11 cellular contexts compared by ENCODE assay signal in the genomic region with DNA sequence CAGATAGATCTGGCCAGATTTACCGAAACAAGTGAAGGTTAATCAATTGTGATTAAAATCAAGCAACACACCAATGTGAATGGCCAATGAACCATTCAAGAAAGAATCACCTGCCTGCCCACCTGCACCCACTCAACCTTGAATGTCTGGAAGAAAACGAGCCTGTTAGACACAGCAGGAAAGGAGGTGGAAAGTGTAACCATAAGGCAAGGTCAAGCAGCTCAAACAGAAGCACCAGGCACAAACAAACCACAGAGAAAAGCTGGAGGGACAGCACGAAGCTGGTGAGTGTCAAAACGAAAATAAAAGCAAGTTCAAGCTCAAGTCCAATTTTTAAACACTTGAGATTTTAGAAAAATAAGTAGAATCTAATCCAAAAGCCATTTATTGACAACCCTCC.
DNase-seq lines count a peak whose midpoint lies in the region; ATAC-seq and TF ChIP-seq lines count a peak whose summit lies in the region.
"Had no signal": no experiment of that assay in that cellular context is flagged by ENCODE, and none has a peak within 500 bp of the region (broad histone marks: within the 10 kb centered on the region; RNA-seq: fewer than 3 reads in every experiment).

No MANE protein-coding gene starts in this region.

- no peak overlapping the region for H3K27ac ChIP-seq in Peyer's patch

- peak; percentile 70; the same call in 1 of the 2 replicates for TF ChIP-seq EP300 in Ishikawa (IDR thresholded peaks at IDR 0.05; ENCODE audit: borderline replicate concordance)

- no peaks in the 10 kb centered on the region for H3K9me3 ChIP-seq in Peyer's patch
- H3K9me3 ChIP-seq: BE2C had no signal

- no peak for TF ChIP-seq POLR2A in Peyer's patch (IDR thresholded peaks at IDR 0.05)

- ATAC-seq in GM19351 (IDR thresholded peaks at IDR 0.05; ENCODE audit: unreplicated experiment) (peak; percentile 89), HG02870 (IDR thresholded peaks at IDR 0.05; ENCODE audit: unreplicated experiment) (peak; percentile 78)
- ATAC-seq: SK-N-SH treated with all-trans-retinoic acid at 6 μM for 48 hours had no signal

- DNase-seq in iPS-NIHi7 (ENCODE audit: extremely low spot score) (no peak), Peyer's patch (no peak), NCI-H2196 (lab: John Stamatoyannopoulos, UW; ENCODE audit: unreplicated experiment) (no peak)
- no peak for DNase-seq in activated CD4-positive, CD25-positive, alpha-beta regulatory T cell treated with anti-CD3 and anti-CD28 coated beads, Interleukin-2, amount 50 U/mL, for 72 hours
- DNase-seq: BE2C, NCI-H1092 had no signal

- H3K4me3 ChIP-seq in GM08714 (ENCODE audit: low read length), result peak overlapping the region; percentile 38; the same call in 1 of the 2 replicates
- H3K4me3 ChIP-seq in Peyer's patch, result no peak overlapping the region

- no peak for TF ChIP-seq CTCF in Peyer's patch (IDR thresholded peaks at IDR 0.05)

- no peak; the same call in 1 of the 2 replicates for TF ChIP-seq RAD21 in Ishikawa (IDR thresholded peaks at IDR 0.05; ENCODE audit: low read depth)

- no peaks in the 10 kb centered on the region for H3K4me1 ChIP-seq in Peyer's patch

- no peaks in the 10 kb centered on the region for H3K36me3 ChIP-seq in Peyer's patch
- H3K36me3 ChIP-seq: BE2C had no signal

- no peaks in the 10 kb centered on the region for H3K27me3 ChIP-seq in Peyer's patch
- H3K27me3 ChIP-seq: BE2C had no signal

TF ChIP-seq in Ishikawa, 13 proteins besides CTCF, POLR2A, EP300 and RAD21:
- TF ChIP-seq, protein P1, sequence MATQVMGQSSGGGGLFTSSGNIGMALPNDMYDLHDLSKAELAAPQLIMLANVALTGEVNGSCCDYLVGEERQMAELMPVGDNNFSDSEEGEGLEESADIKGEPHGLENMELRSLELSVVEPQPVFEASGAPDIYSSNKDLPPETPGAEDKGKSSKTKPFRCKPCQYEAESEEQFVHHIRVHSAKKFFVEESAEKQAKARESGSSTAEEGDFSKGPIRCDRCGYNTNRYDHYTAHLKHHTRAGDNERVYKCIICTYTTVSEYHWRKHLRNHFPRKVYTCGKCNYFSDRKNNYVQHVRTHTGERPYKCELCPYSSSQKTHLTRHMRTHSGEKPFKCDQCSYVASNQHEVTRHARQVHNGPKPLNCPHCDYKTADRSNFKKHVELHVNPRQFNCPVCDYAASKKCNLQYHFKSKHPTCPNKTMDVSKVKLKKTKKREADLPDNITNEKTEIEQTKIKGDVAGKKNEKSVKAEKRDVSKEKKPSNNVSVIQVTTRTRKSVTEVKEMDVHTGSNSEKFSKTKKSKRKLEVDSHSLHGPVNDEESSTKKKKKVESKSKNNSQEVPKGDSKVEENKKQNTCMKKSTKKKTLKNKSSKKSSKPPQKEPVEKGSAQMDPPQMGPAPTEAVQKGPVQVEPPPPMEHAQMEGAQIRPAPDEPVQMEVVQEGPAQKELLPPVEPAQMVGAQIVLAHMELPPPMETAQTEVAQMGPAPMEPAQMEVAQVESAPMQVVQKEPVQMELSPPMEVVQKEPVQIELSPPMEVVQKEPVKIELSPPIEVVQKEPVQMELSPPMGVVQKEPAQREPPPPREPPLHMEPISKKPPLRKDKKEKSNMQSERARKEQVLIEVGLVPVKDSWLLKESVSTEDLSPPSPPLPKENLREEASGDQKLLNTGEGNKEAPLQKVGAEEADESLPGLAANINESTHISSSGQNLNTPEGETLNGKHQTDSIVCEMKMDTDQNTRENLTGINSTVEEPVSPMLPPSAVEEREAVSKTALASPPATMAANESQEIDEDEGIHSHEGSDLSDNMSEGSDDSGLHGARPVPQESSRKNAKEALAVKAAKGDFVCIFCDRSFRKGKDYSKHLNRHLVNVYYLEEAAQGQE (IDR thresholded peaks at IDR 0.05; ENCODE audit: low read depth), result no peak
- peak; percentile 76 for TF ChIP-seq TCF12 (IDR thresholded peaks at IDR 0.05; ENCODE audit: low read depth)
- no peak for TF ChIP-seq NFIC (IDR thresholded peaks at IDR 0.05)
- no peak for TF ChIP-seq YY1 (IDR thresholded peaks at IDR 0.05; ENCODE audit: low read depth)
- no peak for TF ChIP-seq CEBPB (IDR thresholded peaks at IDR 0.05)
- TF ChIP-seq TEAD4 (IDR thresholded peaks at IDR 0.05), result 0 out of 2 replicates have a peak, but pooled peaks have one; percentile 25
- TF ChIP-seq CREB1 (IDR thresholded peaks at IDR 0.05; ENCODE audit: low read depth), result no peak
- TF ChIP-seq, protein P2, sequence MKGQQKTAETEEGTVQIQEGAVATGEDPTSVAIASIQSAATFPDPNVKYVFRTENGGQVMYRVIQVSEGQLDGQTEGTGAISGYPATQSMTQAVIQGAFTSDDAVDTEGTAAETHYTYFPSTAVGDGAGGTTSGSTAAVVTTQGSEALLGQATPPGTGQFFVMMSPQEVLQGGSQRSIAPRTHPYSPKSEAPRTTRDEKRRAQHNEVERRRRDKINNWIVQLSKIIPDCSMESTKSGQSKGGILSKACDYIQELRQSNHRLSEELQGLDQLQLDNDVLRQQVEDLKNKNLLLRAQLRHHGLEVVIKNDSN (IDR thresholded peaks at IDR 0.05), result 0 out of 2 replicates have a peak, but pooled peaks have one; percentile 33
- no peak for TF ChIP-seq TAF1 (IDR thresholded peaks at IDR 0.05; ENCODE audit: low read depth)
- TF ChIP-seq FOXM1 (IDR thresholded peaks at IDR 0.05; ENCODE audit: borderline replicate concordance, low read depth), result 0 out of 2 replicates have a peak, but pooled peaks have one; percentile 39
- TF ChIP-seq, protein P3, sequence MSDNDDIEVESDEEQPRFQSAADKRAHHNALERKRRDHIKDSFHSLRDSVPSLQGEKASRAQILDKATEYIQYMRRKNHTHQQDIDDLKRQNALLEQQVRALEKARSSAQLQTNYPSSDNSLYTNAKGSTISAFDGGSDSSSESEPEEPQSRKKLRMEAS (IDR thresholded peaks at IDR 0.05), result peak; percentile 46
- TF ChIP-seq EGR1 (IDR thresholded peaks at IDR 0.05), result 0 out of 2 replicates have a peak, but pooled peaks have one; percentile 27
- TF ChIP-seq ZBTB7A (IDR thresholded peaks at IDR 0.05; ENCODE audit: low read depth), result no peak
